9 cellular contexts compared by ENCODE assay signal in the genomic region with DNA sequence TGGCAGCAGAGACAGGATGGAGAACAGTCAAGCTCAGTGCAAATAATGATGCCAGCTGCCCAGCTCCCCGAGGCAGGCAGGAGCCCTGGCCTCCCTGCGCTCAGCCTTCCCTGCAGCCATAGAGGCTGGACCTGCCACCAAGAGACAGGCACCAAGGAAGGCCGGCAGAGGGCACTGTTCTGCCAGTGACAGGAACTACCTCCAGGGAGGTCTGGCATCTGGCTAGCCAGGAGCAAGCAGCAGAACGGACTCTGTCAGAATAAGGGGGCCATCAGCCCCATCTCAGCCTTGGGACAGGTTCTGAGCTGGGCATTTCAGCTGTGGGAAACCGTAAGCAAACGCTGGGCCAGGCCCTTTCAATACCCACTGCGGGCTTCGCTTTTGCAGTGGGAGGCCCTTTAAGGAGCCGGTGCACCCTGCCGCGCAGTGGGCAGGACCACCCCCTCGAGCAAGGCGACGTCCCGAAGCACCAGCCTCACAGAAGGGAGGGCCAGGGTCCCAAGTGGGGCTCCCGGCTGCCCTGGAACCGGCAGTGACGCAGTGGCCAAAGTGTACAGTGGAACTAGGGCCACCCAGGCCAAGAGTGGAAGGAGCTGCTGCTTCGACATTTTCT. TPM values are rescaled to one million over a fixed set of nuclear protein-coding genes. Genes with fewer than 3 reads are reported as not detected.
DNase-seq lines count a peak whose midpoint lies in the region; ATAC-seq, FAIRE-seq and TF ChIP-seq lines count a peak whose summit lies in the region.
"Had no signal": no experiment of that assay in that cellular context is flagged by ENCODE, and none has a peak within 500 bp of the region (broad histone marks: within the 10 kb centered on the region; RNA-seq: fewer than 3 reads in every experiment).

No MANE protein-coding gene starts in this region.

- intact Hi-C loops in activated CD8-positive, alpha-beta T cell treated with anti-CD3 and anti-CD28 coated beads for 36 hours (cut with micrococcal nuclease) = no loop called here
- intact Hi-C loops in mucosa of descending colon (cut with DNase I, micrococcal nuclease) = no loop called here

- no peaks in the 10 kb centered on the region for H3K9me3 Mint-ChIP-seq in activated CD8-positive, alpha-beta T cell treated with anti-CD3 and anti-CD28 coated beads for 36 hours

- H3K27ac Mint-ChIP-seq in activated CD8-positive, alpha-beta T cell treated with anti-CD3 and anti-CD28 coated beads for 36 hours = no peak overlapping the region

- WGBS in A549 (ENCODE audit: missing lambda C conversion rate) = 57% methylated on average over 8 of the region's 19 CpGs

- H3K4me1 ChIP-seq in A549 (no peaks in the 10 kb centered on the region), mucosa of descending colon (ENCODE audit: low read depth) (no peaks in the 10 kb centered on the region)
- H3K4me1 ChIP-seq in effector memory CD4-positive, alpha-beta T cell (ENCODE audit: control insufficient read depth, insufficient read depth, low read length, poor library complexity, severe bottlenecking) = no peaks in the 10 kb centered on the region

- no peaks in the 10 kb centered on the region for H3K4me1 Mint-ChIP-seq in activated CD8-positive, alpha-beta T cell treated with anti-CD3 and anti-CD28 coated beads for 36 hours (ENCODE audit: low read depth)

- POLR2A ChIA-PET in A549 (lab: Yijun Ruan, JAX) = no interaction called here
- POLR2A ChIA-PET in activated CD8-positive, alpha-beta T cell treated with anti-CD3 and anti-CD28 coated beads for 36 hours (lab: Charles Lee) = interaction anchor here (1.6 kb wide), 1 partner anchor 13 kb away, joined by 5 read pairs; no protein-coding TSS in a partner anchor

- ATAC-seq in A549 = peak; percentile 90 to 98
- peak; percentile 98 for ATAC-seq in activated CD8-positive, alpha-beta T cell treated with anti-CD3 and anti-CD28 coated beads for 36 hours
- ATAC-seq in mucosa of descending colon = peak; percentile 86
- ATAC-seq in GM18873 (IDR thresholded peaks at IDR 0.05; ENCODE audit: low FRiP score, unreplicated experiment) = no peak

- H3K4me2 ChIP-seq in A549 = no peak overlapping the region

- FAIRE-seq in A549 (lab: Jason Lieb, UNC) (no peak), GM12892 (lab: Jason Lieb, UNC) (peak; percentile 83)

- no peak for TF ChIP-seq EP300 in A549 (IDR thresholded peaks at IDR 0.05)

- H3K4me3 Mint-ChIP-seq in activated CD8-positive, alpha-beta T cell treated with anti-CD3 and anti-CD28 coated beads for 36 hours = no peak overlapping the region

- no peak overlapping the region for H3K27ac ChIP-seq in A549
- no peak overlapping the region for H3K27ac ChIP-seq in effector memory CD4-positive, alpha-beta T cell (ENCODE audit: insufficient read depth, low read length, poor library complexity, severe bottlenecking)
- H3K27ac ChIP-seq: skin epidermis had no signal

- DNase-seq in A549 (ENCODE audit: low read depth in 1 of 2, low spot score in 1 of 2) (peak; percentile 44 to 72), GM12892 (ENCODE audit: insufficient read length) (peak; percentile 76), NCI-H69 (lab: John Stamatoyannopoulos, UW) (peak; percentile 68), mucosa of descending colon (peak; percentile 80 to 91 (median 86))
- DNase-seq in activated CD8-positive, alpha-beta T cell treated with anti-CD3 and anti-CD28 coated beads for 36 hours = peak; percentile 90
- peak; percentile 38 to 60 (median 50) for DNase-seq in effector memory CD4-positive, alpha-beta T cell
- DNase-seq in stimulated activated CD8-positive, alpha-beta memory T cell treated with anti-CD3 and anti-CD28 coated beads, Interleukin-4, amount 100 ng/mL, for 24 hours (ENCODE audit: low read depth) = peak; percentile 71

- H3K9me3 ChIP-seq in A549 (no peaks in the 10 kb centered on the region), mucosa of descending colon (no peaks in the 10 kb centered on the region)
- no peaks in the 10 kb centered on the region for H3K9me3 ChIP-seq in effector memory CD4-positive, alpha-beta T cell (ENCODE audit: control insufficient read depth, low read length)

- CTCF ChIA-PET in A549 (lab: Yijun Ruan, JAX) = interaction anchor here (0.6 to 4.3 kb wide), 36 partner anchors 9 to 415 kb away, joined by 3 to 37 read pairs (median 4); a partner anchor contains a TSS
- CTCF ChIA-PET in activated CD8-positive, alpha-beta T cell treated with anti-CD3 and anti-CD28 coated beads for 36 hours (lab: Charles Lee) = interaction anchor here (0.5 to 4.7 kb wide), 38 partner anchors 8 to 240 kb away, joined by 3 to 51 read pairs (median 4); a partner anchor contains a TSS

- TF ChIP-seq RAD21 in A549 (conservative IDR thresholded peaks at IDR 0.05 in 1 of 2, IDR thresholded peaks at IDR 0.05 in 1 of 2) = peak; percentile 51 to 59; a peak in 4 of 5 replicates

- no peak overlapping the region for H3K4me3 ChIP-seq in A549
- H3K4me3 ChIP-seq in effector memory CD4-positive, alpha-beta T cell (ENCODE audit: insufficient read depth, low read depth, low read length, poor library complexity, severe bottlenecking) = no peak overlapping the region
- H3K4me3 ChIP-seq in mucosa of descending colon = no peak overlapping the region
- H3K4me3 ChIP-seq: skin epidermis had no signal

- no peak for TF ChIP-seq POLR2A in A549 (IDR thresholded peaks at IDR 0.05; ENCODE audit: low read length)
- TF ChIP-seq POLR2A in GM12892 (IDR thresholded peaks at IDR 0.05; ENCODE audit: low read depth, low read length) = no peak

- no peaks in the 10 kb centered on the region for H3K36me3 Mint-ChIP-seq in activated CD8-positive, alpha-beta T cell treated with anti-CD3 and anti-CD28 coated beads for 36 hours (ENCODE audit: low read depth)

- no peaks in the 10 kb centered on the region for H3K27me3 ChIP-seq in effector memory CD4-positive, alpha-beta T cell (replicated peaks; ENCODE audit: control insufficient read depth, insufficient read depth, low read length, poor library complexity, severe bottlenecking)

- H3K27me3 Mint-ChIP-seq in activated CD8-positive, alpha-beta T cell treated with anti-CD3 and anti-CD28 coated beads for 36 hours = peaks cover 1% of the 10 kb centered on the region

- no peaks in the 10 kb centered on the region for H3K36me3 ChIP-seq in effector memory CD4-positive, alpha-beta T cell (ENCODE audit: control insufficient read depth, insufficient read depth, low read length)
- H3K36me3 ChIP-seq in mucosa of descending colon (ENCODE audit: low read depth) = no peaks in the 10 kb centered on the region

- TF ChIP-seq CTCF in A549 (IDR thresholded peaks at IDR 0.05) (peak; percentile 52), mucosa of descending colon (IDR thresholded peaks at IDR 0.05) (peak; percentile 79)
- TF ChIP-seq CTCF in activated CD8-positive, alpha-beta T cell treated with anti-CD3 and anti-CD28 coated beads for 36 hours (IDR thresholded peaks at IDR 0.05) = peak; percentile 83

TF ChIP-seq in A549, 52 proteins besides CTCF, POLR2A, EP300 and RAD21:
- TF ChIP-seq RCOR1 (IDR thresholded peaks at IDR 0.05; ENCODE audit: low read depth, low read length) = no peak
- TF ChIP-seq FOSB (CRISPR knock-in tag; IDR thresholded peaks at IDR 0.05) = no peak
- TF ChIP-seq ZC3H11A (IDR thresholded peaks at IDR 0.05) = no peak
- TF ChIP-seq, protein P1, sequence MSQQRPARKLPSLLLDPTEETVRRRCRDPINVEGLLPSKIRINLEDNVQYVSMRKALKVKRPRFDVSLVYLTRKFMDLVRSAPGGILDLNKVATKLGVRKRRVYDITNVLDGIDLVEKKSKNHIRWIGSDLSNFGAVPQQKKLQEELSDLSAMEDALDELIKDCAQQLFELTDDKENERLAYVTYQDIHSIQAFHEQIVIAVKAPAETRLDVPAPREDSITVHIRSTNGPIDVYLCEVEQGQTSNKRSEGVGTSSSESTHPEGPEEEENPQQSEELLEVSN (IDR thresholded peaks at IDR 0.05; ENCODE audit: borderline replicate concordance, low read depth) = no peak
- peak; percentile 60 for TF ChIP-seq SMC3 (IDR thresholded peaks at IDR 0.05)
- TF ChIP-seq TP53 (CRISPR knock-in tag; IDR thresholded peaks at IDR 0.05) = no peak
- no peak for TF ChIP-seq HOXB5 (CRISPR knock-in tag; IDR thresholded peaks at IDR 0.05)

RNA-seq across cellular contexts. Expression of a gene that starts 18.2 kb away (rescaled TPM):
- polyA plus RNA-seq in A549 (2011; rRNA removed) = 24.6 and 26.4 TPM in 2 replicates
- polyA plus RNA-seq in A549 (2012; cell fraction: cytosol; rRNA removed) = 21.7 and 24.8 TPM in 2 replicates
- 25.5 and 33.5 TPM in 2 replicates for polyA plus RNA-seq in A549 (2012; cell fraction: nucleus; rRNA removed)
- 17.5 to 17.6 TPM (median 17.5 TPM) in 3 replicates for polyA plus RNA-seq in A549 (2017; fragmentation: RNase III; extraction: RNeasy Plus Mini Kit Qiagen cat#74134 plus additional on column Dnase treatment)
- polyA minus RNA-seq in A549 (2011; rRNA and poly(A)+ RNA removed) = 11.0 and 15.1 TPM in 2 replicates
- 12.4 TPM for polyA plus RNA-seq in GM12892 (2012; ENCODE audit: missing spikeins)
- 10 to 100 TPM; 20.0 to 21.9 TPM for total RNA-seq in activated CD8-positive, alpha-beta T cell treated with anti-CD3 and anti-CD28 coated beads for 36 hours
- 10 to 100 TPM; 29.0 to 37.2 (median 29.7) TPM for total RNA-seq in mucosa of descending colon

RNA-seq across cellular contexts. Expression of a gene that starts 54.2 kb away (rescaled TPM):
- polyA plus RNA-seq in A549 (2011; rRNA removed) = not detected in 2 replicates
- not detected in 2 replicates for polyA plus RNA-seq in A549 (2012; cell fraction: cytosol; rRNA removed)
- polyA plus RNA-seq in A549 (2012; cell fraction: nucleus; rRNA removed) = not detected in 2 replicates
- not detected in 3 replicates for polyA plus RNA-seq in A549 (2017; fragmentation: RNase III; extraction: RNeasy Plus Mini Kit Qiagen cat#74134 plus additional on column Dnase treatment)
- 0.34 TPM in 1 of 2 replicates, not detected in the other for polyA minus RNA-seq in A549 (2011; rRNA and poly(A)+ RNA removed)
- not detected for polyA plus RNA-seq in GM12892 (2012; ENCODE audit: missing spikeins)
- not detected for total RNA-seq in activated CD8-positive, alpha-beta T cell treated with anti-CD3 and anti-CD28 coated beads for 36 hours
- not detected for total RNA-seq in mucosa of descending colon

RNA-seq across cellular contexts. Expression of a gene that starts 59.1 kb away (rescaled TPM):
- not detected in 2 replicates for polyA plus RNA-seq in A549 (2011; rRNA removed)
- polyA plus RNA-seq in A549 (2012; cell fraction: cytosol; rRNA removed) = not detected in 2 replicates
- not detected in 2 replicates for polyA plus RNA-seq in A549 (2012; cell fraction: nucleus; rRNA removed)
- polyA plus RNA-seq in A549 (2017; fragmentation: RNase III; extraction: RNeasy Plus Mini Kit Qiagen cat#74134 plus additional on column Dnase treatment) = not detected in 3 replicates
- not detected in 2 replicates for polyA minus RNA-seq in A549 (2011; rRNA and poly(A)+ RNA removed)
- not detected for polyA plus RNA-seq in GM12892 (2012; ENCODE audit: missing spikeins)
- total RNA-seq in activated CD8-positive, alpha-beta T cell treated with anti-CD3 and anti-CD28 coated beads for 36 hours = not detected
- not detected for total RNA-seq in mucosa of descending colon
